14 cellular contexts compared by ENCODE assay signal in the genomic region with DNA sequence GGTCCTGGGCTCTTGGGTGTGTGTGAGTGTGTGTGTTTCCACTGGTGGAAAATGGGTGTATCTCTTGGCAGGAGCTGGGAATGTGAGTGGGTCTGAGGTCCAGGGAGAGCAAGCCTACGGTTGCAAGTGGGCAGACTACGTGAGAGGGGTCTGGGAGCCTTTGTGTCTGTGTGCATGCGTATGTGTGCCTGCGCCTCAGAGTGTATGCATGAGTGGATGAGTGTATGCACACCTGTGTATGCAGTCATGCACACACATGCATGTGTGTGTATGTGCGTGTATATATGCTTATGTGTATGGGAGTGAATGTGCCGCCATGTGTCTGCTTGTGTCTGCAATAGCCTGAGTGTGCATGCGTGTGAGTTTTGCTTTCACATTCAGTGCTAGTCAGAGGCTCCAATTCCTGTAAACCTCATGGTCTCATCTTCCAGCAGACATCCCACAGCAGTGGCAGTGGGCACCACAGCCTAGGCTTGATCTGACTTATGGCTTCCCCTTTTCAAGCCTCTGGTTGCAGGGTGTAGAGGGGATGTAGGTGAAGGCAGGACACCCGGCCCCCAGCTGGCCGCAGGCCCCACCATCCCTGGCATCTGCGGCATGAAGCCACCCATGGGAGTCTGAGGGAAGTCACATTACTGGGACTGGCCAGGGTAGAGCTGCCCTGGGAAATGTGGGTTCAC. TPM values are rescaled to one million over a fixed set of nuclear protein-coding genes. Genes with fewer than 3 reads are reported as not detected.
DNase-seq lines count a peak whose midpoint lies in the region; ATAC-seq and TF ChIP-seq lines count a peak whose summit lies in the region.
"Had no signal": no experiment of that assay in that cellular context is flagged by ENCODE, and none has a peak within 500 bp of the region (broad histone marks: within the 10 kb centered on the region; RNA-seq: fewer than 3 reads in every experiment).

No MANE protein-coding gene starts in this region.

- WGBS in mammary epithelial cell (ENCODE audit: low coverage, missing lambda C conversion rate) = 81% methylated on average over 10 of the region's 10 CpGs

- peaks cover 42% of the 10 kb centered on the region for H3K4me1 Mint-ChIP-seq in activated naive CD8-positive, alpha-beta T cell (ENCODE audit: low read depth)

- H3K4me2 ChIP-seq in mammary epithelial cell (ENCODE audit: insufficient read depth, low read depth, low read length) = no peak overlapping the region
- H3K4me2 ChIP-seq: smooth muscle cell had no signal

- dilution Hi-C loops in mammary epithelial cell (cut with HindIII; ENCODE audit: low sequenced_read_pairs) = no loop called here

- no peaks in the 10 kb centered on the region for H3K79me2 ChIP-seq in mammary epithelial cell (ENCODE audit: insufficient read depth, low read length)

- peak; percentile 21 for DNase-seq in activated T-cell treated with anti-CD3 and anti-CD28 coated beads for 48 hours (ENCODE audit: low read depth)
- no peak for DNase-seq in activated T-cell treated with anti-CD3 and anti-CD28 coated beads, Interleukin-2, amount 50 U/mL, for 1 hour
- DNase-seq in MV-4-11 (lab: John Stamatoyannopoulos, UW) = peak; percentile 85
- DNase-seq in stimulated activated CD8-positive, alpha-beta memory T cell treated with anti-CD3 and anti-CD28 coated beads, Interleukin-4, amount 100 ng/mL, for 48 hours = peak; percentile 48
- no peak for DNase-seq in OCI-M2 (lab: John Stamatoyannopoulos, UW; ENCODE audit: unreplicated experiment)
- no peak for DNase-seq in mammary epithelial cell
- DNase-seq: DMS79, foreskin keratinocyte, kidney glomerular epithelial cell, NCI-H2081 had no signal

- no peak for ATAC-seq in GM21381 (IDR thresholded peaks at IDR 0.05; ENCODE audit: unreplicated experiment)
- ATAC-seq: foreskin keratinocyte had no signal

- CTCF ChIA-PET in mammary epithelial cell (lab: Charles Lee; ENCODE audit: low non-redundant PET) = no interaction called here

- no peaks in the 10 kb centered on the region for H4K20me1 ChIP-seq in mammary epithelial cell (ENCODE audit: insufficient read depth, low read length)

- BruUV-seq in mammary epithelial cell (replicated peaks; lab: Mats Ljungman, UMichigan) = no TSS peak

- no peak for TF ChIP-seq CTCF in mammary epithelial cell (conservative IDR thresholded peaks at IDR 0.05 in 1 of 2, IDR thresholded peaks at IDR 0.05 in 1 of 2; ENCODE audit: extremely low read depth in 1 of 2, insufficient read depth in 1 of 2, low read depth in 1 of 2, low read length in 2 of 2)

- H3K9ac ChIP-seq in mammary epithelial cell (ENCODE audit: insufficient read depth, low read length) = no peak overlapping the region

- H3K27ac Mint-ChIP-seq in activated naive CD8-positive, alpha-beta T cell = peak overlapping the region; percentile 43

- H3K27me3 ChIP-seq in mammary epithelial cell (ENCODE audit: insufficient read depth, low read length) = no peaks in the 10 kb centered on the region
- H3K27me3 ChIP-seq: foreskin keratinocyte had no signal

- H3K4me1 ChIP-seq in mammary epithelial cell (ENCODE audit: insufficient read depth, low read length) = peaks cover 11% of the 10 kb centered on the region

- no peaks in the 10 kb centered on the region for H3K36me3 ChIP-seq in mammary epithelial cell (ENCODE audit: insufficient read depth, low read length)

- no peak overlapping the region for H3K27ac ChIP-seq in mammary epithelial cell (ENCODE audit: insufficient read depth, low read depth, low read length)
- H3K27ac ChIP-seq: foreskin keratinocyte had no signal

- H3K4me3 Mint-ChIP-seq in activated naive CD8-positive, alpha-beta T cell = no peak overlapping the region

- H2AFZ ChIP-seq in mammary epithelial cell (ENCODE audit: low read depth, low read length) = no peak overlapping the region

- no peaks in the 10 kb centered on the region for H3K9me3 Mint-ChIP-seq in activated naive CD8-positive, alpha-beta T cell (ENCODE audit: low read depth)

- no peaks in the 10 kb centered on the region for H3K9me3 ChIP-seq in mammary epithelial cell (replicated peaks; ENCODE audit: insufficient read depth, low read length)

- H3K4me3 ChIP-seq in mammary epithelial cell (replicated peaks in 1 of 3; ENCODE audit: insufficient read depth in 1 of 3, low read depth in 2 of 3, low read length in 3 of 3) = no peak overlapping the region
- H3K4me3 ChIP-seq: smooth muscle cell had no signal

- in situ Hi-C loops in mammary epithelial cell (cut with MboI; ENCODE audit: low sequenced_read_pairs in 2 of 2) = no loop called here

- H3K36me3 Mint-ChIP-seq in activated naive CD8-positive, alpha-beta T cell = no peaks in the 10 kb centered on the region

- no peaks in the 10 kb centered on the region for H3K27me3 Mint-ChIP-seq in activated naive CD8-positive, alpha-beta T cell

- intact Hi-C loops in mammary epithelial cell (cut with micrococcal nuclease) = no loop called here

RNA-seq across cellular contexts. Expression of gene RMI2, which starts 19.7 kb away (rescaled TPM):
- total RNA-seq in mammary epithelial cell = 10 to 100 TPM in 1 of 2 donors, 1 to 10 TPM in 1; 2.2 to 14.7 TPM
- polyA plus RNA-seq in mammary epithelial cell = 13.8 TPM
- 3.6 TPM for polyA minus RNA-seq in mammary epithelial cell

RNA-seq across cellular contexts. Expression of gene PRM1, which starts 44.4 kb away (rescaled TPM):
- not detected for total RNA-seq in mammary epithelial cell
- polyA plus RNA-seq in mammary epithelial cell = not detected
- polyA minus RNA-seq in mammary epithelial cell = not detected
- total RNA-seq: foreskin keratinocyte, smooth muscle cell had no signal
- polyA plus RNA-seq: AG04450, foreskin keratinocyte, smooth muscle cell had no signal

RNA-seq across cellular contexts. Expression of gene PRM2, which starts 49.3 kb away (rescaled TPM):
- total RNA-seq in mammary epithelial cell = not detected
- not detected for polyA plus RNA-seq in mammary epithelial cell
- not detected for polyA minus RNA-seq in mammary epithelial cell
- total RNA-seq: foreskin keratinocyte, smooth muscle cell had no signal
- polyA plus RNA-seq: AG04450, foreskin keratinocyte, smooth muscle cell had no signal

RNA-seq across cellular contexts. Expression of gene PRM3, which starts 52.1 kb away (rescaled TPM):
- total RNA-seq in mammary epithelial cell = not detected
- not detected for polyA plus RNA-seq in mammary epithelial cell
- polyA minus RNA-seq in mammary epithelial cell = not detected
- total RNA-seq: foreskin keratinocyte, smooth muscle cell had no signal
- polyA plus RNA-seq: AG04450, foreskin keratinocyte, smooth muscle cell had no signal

RNA-seq across cellular contexts. Expression of gene TNP2, which starts 56.4 kb away (rescaled TPM):
- total RNA-seq in mammary epithelial cell = not detected
- not detected for polyA plus RNA-seq in mammary epithelial cell
- not detected for polyA minus RNA-seq in mammary epithelial cell
- total RNA-seq: foreskin keratinocyte, smooth muscle cell had no signal
- polyA plus RNA-seq: AG04450, foreskin keratinocyte, smooth muscle cell had no signal

Comparison
In these comparisons a context has a peak if more than half of its experiments do, and no peak if none do; other contexts are left out.
1. DNase-seq: peak in activated T-cell treated with anti-CD3 and anti-CD28 coated beads for 48 hours (single experiment), MV-4-11 (single experiment) and stimulated activated CD8-positive, alpha-beta memory T cell treated with anti-CD3 and anti-CD28 coated beads, Interleukin-4, amount 100 ng/mL, for 48 hours (single experiment); none in activated T-cell treated with anti-CD3 and anti-CD28 coated beads, Interleukin-2, amount 50 U/mL, for 1 hour (single experiment), OCI-M2 (single experiment) and mammary epithelial cell (single experiment).